In the genomic region with DNA sequence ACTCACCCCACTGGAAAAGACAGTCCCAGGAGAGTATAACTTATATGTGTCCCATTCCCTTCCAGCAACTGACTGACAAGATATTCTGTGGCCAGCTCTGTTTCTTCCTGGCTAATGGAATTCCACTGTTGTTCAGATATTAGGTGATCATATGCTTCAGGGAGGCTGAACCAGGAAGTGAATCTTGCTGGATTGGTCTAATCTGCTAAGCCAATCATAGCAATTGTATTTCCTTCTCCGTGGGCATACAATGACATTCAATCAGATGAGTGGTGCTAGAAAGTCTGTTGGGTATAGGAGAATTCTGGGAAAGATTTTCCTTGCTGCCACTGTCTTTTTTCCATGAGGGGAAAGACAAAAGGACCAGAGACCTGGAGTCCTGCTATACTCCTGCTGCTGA, we compare ENCODE assay signal across 19 cellular contexts.
"Had no signal": no experiment of that assay in that cellular context is flagged by ENCODE, and none has a peak within 500 bp of the region (broad histone marks: within the 10 kb centered on the region; RNA-seq: fewer than 3 reads in every experiment).

No MANE protein-coding gene starts in this region.

- H3K4me3 Mint-ChIP-seq: activated T-cell treated with anti-CD3 and anti-CD28 coated beads, Interleukin-2, amount 50 U/mL, for 4 hours; memory B cell; neural crest cell had no signal

- H3K4me3 ChIP-seq: body of pancreas, left lung, pancreas, testis, uterus had no signal

- H3K4me1 Mint-ChIP-seq: neural crest cell had no signal

- H3K27ac ChIP-seq: body of pancreas, foreskin keratinocyte, pancreas, testis, uterus had no signal

- FAIRE-seq: islet of Langerhans, pancreas had no signal

- H3K36me3 ChIP-seq: pancreas, uterus had no signal

- H3K27me3 ChIP-seq: body of pancreas, foreskin keratinocyte, left lung, pancreas, testis, uterus had no signal

- H3K36me3 Mint-ChIP-seq: activated naive CD4-positive, alpha-beta T cell treated with anti-CD3 and anti-CD28 coated beads, Interleukin-2, amount 50 U/mL, for 72 hours; memory B cell had no signal

- H3K4me1 ChIP-seq: body of pancreas, testis, uterus had no signal

- DNase-seq: activated CD4-positive, alpha-beta T cell treated with anti-CD3 and anti-CD28 coated beads for 1 hour; activated CD4-positive, alpha-beta T cell treated with anti-CD3 and anti-CD28 coated beads, Interleukin-2, amount 50 U/mL, for 48 hours; activated effector memory CD4-positive, alpha-beta T cell treated with anti-CD3 and anti-CD28 coated beads, Interleukin-2, amount 50 U/mL, for 16 hours; activated T-cell treated with anti-CD3 and anti-CD28 coated beads, Interleukin-2, amount 50 U/mL, for 4 hours; amniotic stem cell; body of pancreas; central memory CD4-positive, alpha-beta T cell; foreskin keratinocyte; left lung; pancreas; stimulated activated CD4-positive, alpha-beta T cell treated with anti-CD3 and anti-CD28 coated beads, Interleukin-2, amount 100 ng/mL, for 48 hours; stimulated activated naive CD8-positive, alpha-beta T cell treated with anti-CD3 and anti-CD28 coated beads, Interleukin-15, Interleukin-2, amounts not matched to agents 100 U/mL and 50 U/mL, for 24 hours; T-helper 2 cell; testis; uterus had no signal

- ATAC-seq: activated naive CD4-positive, alpha-beta T cell treated with anti-CD3 and anti-CD28 coated beads, Interleukin-2, amount 50 U/mL, for 72 hours; activated T-cell treated with anti-CD3 and anti-CD28 coated beads, Interleukin-2, amount 50 U/mL, for 4 hours; foreskin keratinocyte; left lung; stimulated activated naive CD8-positive, alpha-beta T cell treated with anti-CD3 and anti-CD28 coated beads, Interleukin-15, Interleukin-2, amounts not matched to agents 100 U/mL and 50 U/mL, for 24 hours had no signal

- H3K27ac Mint-ChIP-seq: activated naive CD4-positive, alpha-beta T cell treated with anti-CD3 and anti-CD28 coated beads, Interleukin-2, amount 50 U/mL, for 72 hours; memory B cell had no signal

- H3K9me3 Mint-ChIP-seq: activated naive CD4-positive, alpha-beta T cell treated with anti-CD3 and anti-CD28 coated beads, Interleukin-2, amount 50 U/mL, for 72 hours; activated T-cell treated with anti-CD3 and anti-CD28 coated beads, Interleukin-2, amount 50 U/mL, for 4 hours; memory B cell; neural crest cell had no signal

- H3K9me3 ChIP-seq: body of pancreas, left lung, pancreas, testis, uterus had no signal
